2 cellular contexts compared by ENCODE assay signal in genomic region chr5:150022681-150023080, GRCh38.
TF ChIP-seq lines count a peak whose summit lies in the region.

No MANE protein-coding gene starts in this region.

TF ChIP-seq in A549, 52 proteins besides CTCF, POLR2A, EP300 and RAD21 (continued from another document):
- TF ChIP-seq, protein P1, sequence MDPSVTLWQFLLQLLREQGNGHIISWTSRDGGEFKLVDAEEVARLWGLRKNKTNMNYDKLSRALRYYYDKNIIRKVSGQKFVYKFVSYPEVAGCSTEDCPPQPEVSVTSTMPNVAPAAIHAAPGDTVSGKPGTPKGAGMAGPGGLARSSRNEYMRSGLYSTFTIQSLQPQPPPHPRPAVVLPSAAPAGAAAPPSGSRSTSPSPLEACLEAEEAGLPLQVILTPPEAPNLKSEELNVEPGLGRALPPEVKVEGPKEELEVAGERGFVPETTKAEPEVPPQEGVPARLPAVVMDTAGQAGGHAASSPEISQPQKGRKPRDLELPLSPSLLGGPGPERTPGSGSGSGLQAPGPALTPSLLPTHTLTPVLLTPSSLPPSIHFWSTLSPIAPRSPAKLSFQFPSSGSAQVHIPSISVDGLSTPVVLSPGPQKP (IDR thresholded peaks at IDR 0.05; ENCODE audit: low read depth, low read length) = no peak
- TF ChIP-seq POLR2AphosphoS2 (conservative IDR thresholded peaks at IDR 0.05; ENCODE audit: low read length) (no peak), SREBF2 (IDR thresholded peaks at IDR 0.05) (no peak), ZNF302 (CRISPR knock-in tag; IDR thresholded peaks at IDR 0.05) (no peak), CHD4 (IDR thresholded peaks at IDR 0.05; ENCODE audit: borderline replicate concordance) (no peak)
- TF ChIP-seq, protein P2, sequence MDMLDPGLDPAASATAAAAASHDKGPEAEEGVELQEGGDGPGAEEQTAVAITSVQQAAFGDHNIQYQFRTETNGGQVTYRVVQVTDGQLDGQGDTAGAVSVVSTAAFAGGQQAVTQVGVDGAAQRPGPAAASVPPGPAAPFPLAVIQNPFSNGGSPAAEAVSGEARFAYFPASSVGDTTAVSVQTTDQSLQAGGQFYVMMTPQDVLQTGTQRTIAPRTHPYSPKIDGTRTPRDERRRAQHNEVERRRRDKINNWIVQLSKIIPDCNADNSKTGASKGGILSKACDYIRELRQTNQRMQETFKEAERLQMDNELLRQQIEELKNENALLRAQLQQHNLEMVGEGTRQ (IDR thresholded peaks at IDR 0.05) = no peak
- TF ChIP-seq, protein P3, sequence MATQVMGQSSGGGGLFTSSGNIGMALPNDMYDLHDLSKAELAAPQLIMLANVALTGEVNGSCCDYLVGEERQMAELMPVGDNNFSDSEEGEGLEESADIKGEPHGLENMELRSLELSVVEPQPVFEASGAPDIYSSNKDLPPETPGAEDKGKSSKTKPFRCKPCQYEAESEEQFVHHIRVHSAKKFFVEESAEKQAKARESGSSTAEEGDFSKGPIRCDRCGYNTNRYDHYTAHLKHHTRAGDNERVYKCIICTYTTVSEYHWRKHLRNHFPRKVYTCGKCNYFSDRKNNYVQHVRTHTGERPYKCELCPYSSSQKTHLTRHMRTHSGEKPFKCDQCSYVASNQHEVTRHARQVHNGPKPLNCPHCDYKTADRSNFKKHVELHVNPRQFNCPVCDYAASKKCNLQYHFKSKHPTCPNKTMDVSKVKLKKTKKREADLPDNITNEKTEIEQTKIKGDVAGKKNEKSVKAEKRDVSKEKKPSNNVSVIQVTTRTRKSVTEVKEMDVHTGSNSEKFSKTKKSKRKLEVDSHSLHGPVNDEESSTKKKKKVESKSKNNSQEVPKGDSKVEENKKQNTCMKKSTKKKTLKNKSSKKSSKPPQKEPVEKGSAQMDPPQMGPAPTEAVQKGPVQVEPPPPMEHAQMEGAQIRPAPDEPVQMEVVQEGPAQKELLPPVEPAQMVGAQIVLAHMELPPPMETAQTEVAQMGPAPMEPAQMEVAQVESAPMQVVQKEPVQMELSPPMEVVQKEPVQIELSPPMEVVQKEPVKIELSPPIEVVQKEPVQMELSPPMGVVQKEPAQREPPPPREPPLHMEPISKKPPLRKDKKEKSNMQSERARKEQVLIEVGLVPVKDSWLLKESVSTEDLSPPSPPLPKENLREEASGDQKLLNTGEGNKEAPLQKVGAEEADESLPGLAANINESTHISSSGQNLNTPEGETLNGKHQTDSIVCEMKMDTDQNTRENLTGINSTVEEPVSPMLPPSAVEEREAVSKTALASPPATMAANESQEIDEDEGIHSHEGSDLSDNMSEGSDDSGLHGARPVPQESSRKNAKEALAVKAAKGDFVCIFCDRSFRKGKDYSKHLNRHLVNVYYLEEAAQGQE (IDR thresholded peaks at IDR 0.05) = no peak
TF ChIP-seq in A549: peak in this region for 0.

TF ChIP-seq in IMR-90, 13 proteins besides CTCF, POLR2A, EP300 and RAD21 (continued from another document):
- no peak for TF ChIP-seq CHD1 (IDR thresholded peaks at IDR 0.05; ENCODE audit: low read depth, low read length)
- TF ChIP-seq BHLHE40 (IDR thresholded peaks at IDR 0.05; ENCODE audit: low read depth, low read length) = no peak
- no peak for TF ChIP-seq MAFK (IDR thresholded peaks at IDR 0.05; ENCODE audit: low read depth, low read length)
- TF ChIP-seq, protein P2 (IDR thresholded peaks at IDR 0.05; ENCODE audit: low read depth, low read length) = no peak
- no peak for TF ChIP-seq CEBPB (IDR thresholded peaks at IDR 0.05; ENCODE audit: low read depth, low read length)
- TF ChIP-seq, protein P1 (IDR thresholded peaks at IDR 0.05; ENCODE audit: borderline replicate concordance, low read depth, low read length) = no peak
- no peak for TF ChIP-seq SMC3 (IDR thresholded peaks at IDR 0.05; ENCODE audit: low read depth, low read length)
- no peak for TF ChIP-seq MXI1 (IDR thresholded peaks at IDR 0.05; ENCODE audit: borderline replicate concordance, low read depth, low read length)
- no peak for TF ChIP-seq MAZ (IDR thresholded peaks at IDR 0.05; ENCODE audit: borderline replicate concordance, low read depth, low read length)
